ENCODE assay signal across 11 cellular contexts in genomic region chr12:57146925-57147640, GRCh38. TPM values are rescaled to one million over a fixed set of nuclear protein-coding genes. Genes with fewer than 3 reads are reported as not detected.
DNase-seq lines count a peak whose midpoint lies in the region; ATAC-seq and TF ChIP-seq lines count a peak whose summit lies in the region.
"Had no signal": no experiment of that assay in that cellular context is flagged by ENCODE, and none has a peak within 500 bp of the region (broad histone marks: within the 10 kb centered on the region; RNA-seq: fewer than 3 reads in every experiment).

LRP1-AS (minus strand) TSS chr12:57147619.

- H3K27me3 ChIP-seq in HUES48 (ENCODE audit: control insufficient read depth, insufficient read depth, low read length): no peaks in the 10 kb centered on the region
- no peaks in the 10 kb centered on the region for H3K27me3 ChIP-seq in brain microvascular endothelial cell (replicated peaks)
- H3K27me3 ChIP-seq in stomach smooth muscle (ENCODE audit: control insufficient read depth in 1 of 2, insufficient read depth in 2 of 2, low read length in 2 of 2): no peaks in the 10 kb centered on the region
- H3K27me3 ChIP-seq in effector memory CD4-positive, alpha-beta T cell (replicated peaks; ENCODE audit: control insufficient read depth, insufficient read depth, low read length, poor library complexity, severe bottlenecking): no peaks in the 10 kb centered on the region

- 20 to 92% methylated on average over 1 to 2 of the region's 4 CpGs for WGBS in mesodermal cell (ENCODE audit: insufficient coverage in 2 of 2), 2 experiments

- H3K36me3 ChIP-seq in HUES48 (ENCODE audit: control insufficient read depth, insufficient read depth, low read length) (peaks cover 93% of the 10 kb centered on the region), brain microvascular endothelial cell (replicated peaks) (peaks cover 67% of the 10 kb centered on the region), mesodermal cell (ENCODE audit: control insufficient read depth, insufficient read depth, low read length) (peaks cover 94% of the 10 kb centered on the region), stomach smooth muscle (ENCODE audit: control insufficient read depth in 2 of 2, insufficient read depth in 2 of 2, low read length in 2 of 2) (peaks cover 36 to 37% of the 10 kb centered on the region in 2 donors)
- no peaks in the 10 kb centered on the region for H3K36me3 ChIP-seq in effector memory CD4-positive, alpha-beta T cell (ENCODE audit: control insufficient read depth, insufficient read depth, low read length)

- H3K27ac ChIP-seq in HUES48 (ENCODE audit: low read depth, low read length) (peak within 1 kb of the TSS; percentile 65), brain microvascular endothelial cell (peak within 1 kb of the TSS; percentile 18), mesodermal cell (ENCODE audit: low read depth, low read length, severe bottlenecking) (peak within 1 kb of the TSS; percentile 72), stomach smooth muscle (ENCODE audit: low read length) (peak within 1 kb of the TSS; percentile 76)
- H3K27ac ChIP-seq in effector memory CD4-positive, alpha-beta T cell (ENCODE audit: insufficient read depth, low read length, poor library complexity, severe bottlenecking): no peak within 1 kb of the TSS

- H3K9me3 ChIP-seq in HUES48 (ENCODE audit: control insufficient read depth, insufficient read depth, low read length): no peaks in the 10 kb centered on the region
- H3K9me3 ChIP-seq in mesodermal cell (ENCODE audit: control insufficient read depth, low read length): no peaks in the 10 kb centered on the region
- no peaks in the 10 kb centered on the region for H3K9me3 ChIP-seq in stomach smooth muscle (ENCODE audit: control insufficient read depth in 2 of 2, low read length in 2 of 2)
- H3K9me3 ChIP-seq in effector memory CD4-positive, alpha-beta T cell (ENCODE audit: control insufficient read depth, low read length): no peaks in the 10 kb centered on the region

- in situ Hi-C loops in brain microvascular endothelial cell (cut with HindIII; ENCODE audit: low pct_ligation_motif_present, low sequenced_read_pairs): no loop called here

- ATAC-seq in HG03442 (IDR thresholded peaks at IDR 0.05; ENCODE audit: unreplicated experiment): no peak
- ATAC-seq: CD8-positive, alpha-beta T cell; left lobe of liver had no signal

- H3K4me1 ChIP-seq in HUES48 (ENCODE audit: control insufficient read depth, insufficient read depth, low read length) (0 out of 2 replicates have a peak, but pooled peaks cover 12% of the 10 kb centered on the region), mesodermal cell (ENCODE audit: control insufficient read depth, insufficient read depth, low read length, poor library complexity, severe bottlenecking) (peaks cover 49% of the 10 kb centered on the region), stomach smooth muscle (ENCODE audit: control insufficient read depth, insufficient read depth, low read length) (peaks cover 61% of the 10 kb centered on the region)
- no peaks in the 10 kb centered on the region for H3K4me1 ChIP-seq in effector memory CD4-positive, alpha-beta T cell (ENCODE audit: control insufficient read depth, insufficient read depth, low read length, poor library complexity, severe bottlenecking)

- no peak within 1 kb of the TSS for H3K9ac ChIP-seq in HUES48 (ENCODE audit: low read depth, low read length)
- peak within 1 kb of the TSS in 1 of 2 donors; percentile 5 for H3K9ac ChIP-seq in stomach smooth muscle (ENCODE audit: low read length in 2 of 2)

- DNase-seq in brain microvascular endothelial cell (no peak), epidermal melanocyte (ENCODE audit: insufficient read length, low spot score) (no peak), globus pallidus (ENCODE audit: low spot score) (no peak)
- no peak for DNase-seq in effector memory CD4-positive, alpha-beta T cell
- DNase-seq: CD8-positive, alpha-beta T cell; NCI-H1105 treated with DMSO at 0.1 percent for 48 hours had no signal

- H3K4me3 ChIP-seq in HUES48 (ENCODE audit: low read depth, low read length): no peak within 1 kb of the TSS
- no peak within 1 kb of the TSS for H3K4me3 ChIP-seq in brain microvascular endothelial cell (ENCODE audit: low read depth, low read length)
- no peak within 1 kb of the TSS for H3K4me3 ChIP-seq in mesodermal cell (ENCODE audit: extremely low read depth, insufficient read depth, low read length, poor library complexity, severe bottlenecking)
- H3K4me3 ChIP-seq in stomach smooth muscle (ENCODE audit: low read length in 2 of 2): peak within 1 kb of the TSS in 1 of 2 donors; percentile 29
- H3K4me3 ChIP-seq in effector memory CD4-positive, alpha-beta T cell (ENCODE audit: insufficient read depth, low read depth, low read length, poor library complexity, severe bottlenecking): no peak within 1 kb of the TSS

- TF ChIP-seq CTCF in brain microvascular endothelial cell (IDR thresholded peaks at IDR 0.05; ENCODE audit: low read depth, low read length, missing control alignments): no peak

RNA-seq across cellular contexts. Expression of gene LRP1-AS, which starts in this region (rescaled TPM):
- not detected for polyA plus RNA-seq in mesodermal cell (2013, experiment 1 of 2)
- polyA plus RNA-seq in mesodermal cell (2013, experiment 2 of 2): not detected
